ENCODE assay signal across 8 cellular contexts in genomic region chr1:183633676-183634343, GRCh38. TPM values are rescaled to one million over a fixed set of nuclear protein-coding genes. Genes with fewer than 3 reads are reported as not detected.
A peak's percentile ranks its signal among the peaks of the same experiment; 100 is the strongest.
DNase-seq lines count a peak whose midpoint lies in the region; ATAC-seq and TF ChIP-seq lines count a peak whose summit lies in the region.

No MANE protein-coding gene starts in this region.

- peaks cover 58% of the 10 kb centered on the region for H3K4me1 Mint-ChIP-seq in activated T-cell treated with anti-CD3 and anti-CD28 coated beads, Interleukin-2, amount 50 U/mL, for 72 hours (ENCODE audit: low read depth)
- peaks cover 25% of the 10 kb centered on the region for H3K4me1 Mint-ChIP-seq in glutamatergic neuron (ENCODE audit: low read depth, unreplicated experiment)

- ATAC-seq in HG02938 (IDR thresholded peaks at IDR 0.05; ENCODE audit: unreplicated experiment) (peak; percentile 41), GM19328 (IDR thresholded peaks at IDR 0.05; ENCODE audit: unreplicated experiment) (no peak)
- ATAC-seq in activated T-cell treated with anti-CD3 and anti-CD28 coated beads, Interleukin-2, amount 50 U/mL, for 72 hours (replicated peaks in 1 of 2) = peak; percentile 12 to 28

- peak overlapping the region; percentile 96 to 98 for H3K4me3 Mint-ChIP-seq in activated T-cell treated with anti-CD3 and anti-CD28 coated beads, Interleukin-2, amount 50 U/mL, for 72 hours
- H3K4me3 Mint-ChIP-seq in glutamatergic neuron (ENCODE audit: unreplicated experiment) = peak overlapping the region; percentile 98

- DNase-seq in CD1c-positive myeloid dendritic cell (ENCODE audit: extremely low spot score) = peak; percentile 67
- peak; percentile 40 for DNase-seq in GM13977 (ENCODE audit: low spot score)
- DNase-seq in NCI-H2196 (lab: John Stamatoyannopoulos, UW; ENCODE audit: unreplicated experiment) = peak; percentile 27
- peak in 1 of 2 donors; percentile 30 for DNase-seq in activated T-cell treated with anti-CD3 and anti-CD28 coated beads, Interleukin-2, amount 50 U/mL, for 72 hours
- DNase-seq in glutamatergic neuron = no peak
- DNase-seq in renal cortical epithelial cell (ENCODE audit: low read depth) = peak; percentile 90

- H3K27ac Mint-ChIP-seq in activated T-cell treated with anti-CD3 and anti-CD28 coated beads, Interleukin-2, amount 50 U/mL, for 72 hours = peak overlapping the region; percentile 100
- H3K27ac Mint-ChIP-seq in glutamatergic neuron (ENCODE audit: unreplicated experiment) = no peak overlapping the region

- in situ Hi-C loops in GM13977 (cut with MboI; ENCODE audit: low pct_unique_long_range_greater_than_20kb, low sequenced_read_pairs, unreplicated experiment) = no loop called here

- peak; percentile 5 for TF ChIP-seq CTCF in GM13977 (IDR thresholded peaks at IDR 0.05; ENCODE audit: extremely low read depth, insufficient read depth, missing control alignments)
- TF ChIP-seq CTCF in glutamatergic neuron (IDR thresholded peaks at IDR 0.05; ENCODE audit: partially characterized antibody, unreplicated experiment) = peak; percentile 74

- H3K27me3 Mint-ChIP-seq in activated T-cell treated with anti-CD3 and anti-CD28 coated beads, Interleukin-2, amount 50 U/mL, for 72 hours (ENCODE audit: low read depth) = no peaks in the 10 kb centered on the region
- peaks cover 2% of the 10 kb centered on the region for H3K27me3 Mint-ChIP-seq in glutamatergic neuron (ENCODE audit: unreplicated experiment)

- no peaks in the 10 kb centered on the region for H3K9me3 Mint-ChIP-seq in activated T-cell treated with anti-CD3 and anti-CD28 coated beads, Interleukin-2, amount 50 U/mL, for 72 hours
- peaks cover 6% of the 10 kb centered on the region for H3K9me3 Mint-ChIP-seq in glutamatergic neuron (ENCODE audit: unreplicated experiment)

- H3K36me3 Mint-ChIP-seq in activated T-cell treated with anti-CD3 and anti-CD28 coated beads, Interleukin-2, amount 50 U/mL, for 72 hours (ENCODE audit: insufficient read depth in 2 of 2) = peaks cover 14 to 25% of the 10 kb centered on the region in 2 donors
- no peaks in the 10 kb centered on the region for H3K36me3 Mint-ChIP-seq in glutamatergic neuron (ENCODE audit: unreplicated experiment)

RNA-seq across cellular contexts. Expression of gene ARPC5, which starts 1.8 kb away (rescaled TPM):
- total RNA-seq in activated T-cell treated with anti-CD3 and anti-CD28 coated beads, Interleukin-2, amount 50 U/mL, for 72 hours = 10 to 100 TPM; 79.1 to 80.1 TPM
- 92.0 TPM for total RNA-seq in glutamatergic neuron (ENCODE audit: unreplicated experiment)
- total RNA-seq in renal cortical epithelial cell = 121 and 253 TPM in 2 replicates

RNA-seq across cellular contexts. Expression of gene APOBEC4, which starts 19.3 kb away (rescaled TPM):
- total RNA-seq in activated T-cell treated with anti-CD3 and anti-CD28 coated beads, Interleukin-2, amount 50 U/mL, for 72 hours = not detected
- total RNA-seq in glutamatergic neuron (ENCODE audit: unreplicated experiment) (not detected), renal cortical epithelial cell (not detected in 2 replicates)

RNA-seq across cellular contexts. Expression of gene NCF2, which starts 43.6 kb away (rescaled TPM):
- 10 to 100 TPM; 22.6 to 29.5 TPM for total RNA-seq in activated T-cell treated with anti-CD3 and anti-CD28 coated beads, Interleukin-2, amount 50 U/mL, for 72 hours
- not detected for total RNA-seq in glutamatergic neuron (ENCODE audit: unreplicated experiment)
- total RNA-seq in renal cortical epithelial cell = 4.6 and 102 TPM in 2 replicates
